9 cellular contexts compared by ENCODE assay signal in the genomic region with DNA sequence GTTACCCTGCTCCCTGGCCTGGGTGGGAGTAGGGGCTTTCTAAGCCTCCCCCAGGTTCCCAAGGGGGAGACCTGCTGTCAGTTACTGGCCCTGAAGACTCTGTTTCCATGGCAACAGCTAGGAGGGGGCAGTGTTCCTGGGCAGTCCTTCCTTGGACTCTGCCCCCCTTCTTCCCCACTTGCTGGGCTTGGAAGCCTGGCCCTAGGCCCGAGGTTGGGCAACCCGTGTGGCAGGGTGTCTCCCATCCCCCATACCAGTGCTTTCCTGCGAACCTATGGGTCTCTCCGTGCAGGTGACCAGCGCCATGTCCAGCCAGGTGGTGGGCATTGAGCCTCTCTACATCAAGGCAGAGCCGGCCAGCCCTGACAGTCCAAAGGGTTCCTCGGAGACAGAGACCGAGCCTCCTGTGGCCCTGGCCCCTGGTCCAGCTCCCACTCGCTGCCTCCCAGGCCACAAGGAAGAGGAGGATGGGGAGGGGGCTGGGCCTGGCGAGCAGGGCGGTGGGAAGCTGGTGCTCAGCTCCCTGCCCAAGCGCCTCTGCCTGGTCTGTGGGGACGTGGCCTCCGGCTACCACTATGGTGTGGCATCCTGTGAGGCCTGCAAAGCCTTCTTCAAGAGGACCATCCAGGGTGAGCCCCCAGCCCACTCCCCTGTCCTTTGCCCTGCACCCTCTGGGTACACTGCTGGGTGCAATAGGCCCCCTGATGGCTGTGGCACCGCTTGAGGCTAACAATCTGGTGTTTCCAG. TPM values are rescaled to one million over a fixed set of nuclear protein-coding genes. Genes with fewer than 3 reads are reported as not detected.
A peak's percentile ranks its signal among the peaks of the same experiment; 100 is the strongest.
DNase-seq lines count a peak whose midpoint lies in the region; ATAC-seq lines count a peak whose summit lies in the region.
"Had no signal": no experiment of that assay in that cellular context is flagged by ENCODE, and none has a peak within 500 bp of the region (broad histone marks: within the 10 kb centered on the region; RNA-seq: fewer than 3 reads in every experiment).

No MANE protein-coding gene starts in this region.

- H3K27ac ChIP-seq in subcutaneous abdominal adipose tissue (ENCODE audit: low read depth, low read length), result peak overlapping the region; percentile 75

- no peak for ATAC-seq in GM21515 (IDR thresholded peaks at IDR 0.05; ENCODE audit: unreplicated experiment)

- H3K4me3 ChIP-seq in subcutaneous abdominal adipose tissue (ENCODE audit: low read depth in 1 of 5, low read length in 5 of 5), result peak overlapping the region; percentile 11 to 80 (median 70)

- DNase-seq in NCI-H748 (lab: John Stamatoyannopoulos, UW; ENCODE audit: unreplicated experiment) (peak; percentile 17), NCI-H748 treated with DMSO at 0.1 percent for 48 hours (lab: John Stamatoyannopoulos, UW) (no peak), kidney tubule cell (ENCODE audit: low spot score) (peak; percentile 44), NCI-H2107 treated with DMSO at 0.1 percent for 48 hours (lab: John Stamatoyannopoulos, UW; ENCODE audit: unreplicated experiment) (no peak), SIG-M5 treated with dmso at 0.1 percent for 504 hours (lab: John Stamatoyannopoulos, UW; ENCODE audit: unreplicated experiment) (no peak)
- DNase-seq in activated naive CD8-positive, alpha-beta T cell treated with anti-CD3 and anti-CD28 coated beads for 36 hours, result no peak

- peaks cover 27% of the 10 kb centered on the region for H3K4me1 Mint-ChIP-seq in activated naive CD8-positive, alpha-beta T cell treated with anti-CD3 and anti-CD28 coated beads for 36 hours

- peaks cover 17% of the 10 kb centered on the region for H3K36me3 Mint-ChIP-seq in activated naive CD8-positive, alpha-beta T cell treated with anti-CD3 and anti-CD28 coated beads for 36 hours

- peaks cover 2 to 31% (median 28%) of the 10 kb centered on the region in 5 donors for H3K4me1 ChIP-seq in subcutaneous abdominal adipose tissue (ENCODE audit: control insufficient read depth in 5 of 5, insufficient read depth in 5 of 5, low read length in 5 of 5)

- H3K9me3 ChIP-seq in subcutaneous abdominal adipose tissue (ENCODE audit: control insufficient read depth in 5 of 5, low read length in 5 of 5), result no peaks in the 10 kb centered on the region

- peak overlapping the region; percentile 98 for H3K4me3 Mint-ChIP-seq in activated naive CD8-positive, alpha-beta T cell treated with anti-CD3 and anti-CD28 coated beads for 36 hours

- H3K27me3 ChIP-seq in subcutaneous abdominal adipose tissue (ENCODE audit: control insufficient read depth in 5 of 5, insufficient read depth in 4 of 5, low read length in 5 of 5), result no peaks in the 10 kb centered on the region

- no peaks in the 10 kb centered on the region for H3K9me3 Mint-ChIP-seq in activated naive CD8-positive, alpha-beta T cell treated with anti-CD3 and anti-CD28 coated beads for 36 hours

- H3K36me3 ChIP-seq in subcutaneous abdominal adipose tissue (ENCODE audit: control insufficient read depth in 5 of 5, insufficient read depth in 5 of 5, low read length in 5 of 5), result peaks cover 0 to 8% (median 3%) of the 10 kb centered on the region in 5 donors

- H3K27ac Mint-ChIP-seq in activated naive CD8-positive, alpha-beta T cell treated with anti-CD3 and anti-CD28 coated beads for 36 hours, result peak overlapping the region; percentile 96

- H3K9ac ChIP-seq in subcutaneous abdominal adipose tissue (ENCODE audit: low read length in 5 of 5), result peak overlapping the region in 4 of 5 donors; percentile 55 to 83 (median 80)

- peaks cover 10% of the 10 kb centered on the region for H3K27me3 Mint-ChIP-seq in activated naive CD8-positive, alpha-beta T cell treated with anti-CD3 and anti-CD28 coated beads for 36 hours

RNA-seq across cellular contexts. Expression of gene ESRRA, which starts 1.7 kb away (rescaled TPM):
- total RNA-seq in activated naive CD8-positive, alpha-beta T cell treated with anti-CD3 and anti-CD28 coated beads for 36 hours, result 10 to 100 TPM; 46.5 to 46.9 TPM

RNA-seq across cellular contexts. Expression of gene CATSPERZ, which starts 6.9 kb away (rescaled TPM):
- not detected for total RNA-seq in activated naive CD8-positive, alpha-beta T cell treated with anti-CD3 and anti-CD28 coated beads for 36 hours
- total RNA-seq: T-helper 1 cell treated with Interleukin-12 subunit alpha and Interleukin-12 subunit beta and Interleukin-4 antibody, amounts not matched to agents 30 ng/mL and 1 ng/mL, for 36 hours had no signal

RNA-seq across cellular contexts. Expression of gene TRMT112, which starts 10.3 kb away (rescaled TPM):
- 100 to 1,000 TPM; 235 to 248 TPM for total RNA-seq in activated naive CD8-positive, alpha-beta T cell treated with anti-CD3 and anti-CD28 coated beads for 36 hours

RNA-seq across cellular contexts. Expression of gene PRDX5, which starts 10.9 kb away (rescaled TPM):
- 100 to 1,000 TPM; 111 to 116 TPM for total RNA-seq in activated naive CD8-positive, alpha-beta T cell treated with anti-CD3 and anti-CD28 coated beads for 36 hours

RNA-seq across cellular contexts. Expression of gene KCNK4, which starts 15.9 kb away (rescaled TPM):
- total RNA-seq in activated naive CD8-positive, alpha-beta T cell treated with anti-CD3 and anti-CD28 coated beads for 36 hours, result not detected

Comparison
In these comparisons a context has a peak if more than half of its experiments do, and no peak if none do; other contexts are left out.
1. DNase-seq: peak in NCI-H748 (single experiment) and kidney tubule cell (single experiment); none in NCI-H748 treated with DMSO at 0.1 percent for 48 hours (single experiment), activated naive CD8-positive, alpha-beta T cell treated with anti-CD3 and anti-CD28 coated beads for 36 hours (single experiment), NCI-H2107 treated with DMSO at 0.1 percent for 48 hours (single experiment) and SIG-M5 treated with dmso at 0.1 percent for 504 hours (single experiment).